12 cellular contexts compared by ENCODE assay signal in the genomic region with DNA sequence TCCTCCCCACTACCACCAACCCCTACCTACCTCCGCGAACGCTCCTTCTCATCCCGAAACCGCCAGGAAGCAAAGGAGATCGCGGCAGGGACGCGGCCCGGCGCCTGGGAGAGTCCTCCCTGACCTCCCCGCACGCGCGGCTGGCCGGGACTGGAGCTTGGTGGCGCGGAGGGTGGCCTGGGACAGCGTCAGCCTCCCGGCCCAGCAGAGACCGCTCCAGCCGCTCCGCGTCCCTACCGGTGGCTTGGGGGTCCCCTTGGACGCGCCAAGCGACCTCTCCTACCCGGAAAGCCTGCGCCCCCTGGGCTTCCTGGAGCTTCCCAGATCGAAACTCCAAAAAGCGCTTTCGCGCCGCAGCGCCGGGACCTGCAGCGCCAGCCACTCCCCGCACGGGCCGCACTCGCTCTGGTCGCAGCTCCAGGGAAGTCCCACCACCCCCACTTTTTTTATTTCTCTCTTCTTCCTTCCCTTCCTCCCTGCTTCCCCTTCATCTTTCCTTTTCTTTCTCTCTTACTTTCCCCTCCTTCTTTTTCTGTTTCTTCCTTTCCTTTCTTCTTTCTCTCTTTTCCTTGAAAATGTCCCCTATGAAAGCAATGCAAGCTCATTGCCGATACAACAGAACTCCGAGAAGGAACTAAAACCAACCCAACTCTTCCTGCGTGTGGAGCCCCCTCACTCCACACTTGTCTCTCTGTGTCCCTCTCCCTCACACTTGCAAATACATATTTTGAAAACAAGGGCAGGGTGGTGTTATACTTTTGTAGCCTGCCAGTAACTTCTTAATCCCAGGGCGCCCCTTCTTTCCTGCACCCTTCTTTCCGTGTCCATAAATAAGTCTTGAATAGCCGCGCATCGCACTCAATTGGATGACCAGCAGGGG. TPM values are rescaled to one million over a fixed set of nuclear protein-coding genes. Genes with fewer than 3 reads are reported as not detected.
DNase-seq lines count a peak whose midpoint lies in the region; ATAC-seq and TF ChIP-seq lines count a peak whose summit lies in the region.
"Had no signal": no experiment of that assay in that cellular context is flagged by ENCODE, and none has a peak within 500 bp of the region (broad histone marks: within the 10 kb centered on the region; RNA-seq: fewer than 3 reads in every experiment).

No MANE protein-coding gene starts in this region.

- H3K4me1 Mint-ChIP-seq in activated naive CD4-positive, alpha-beta T cell treated with anti-CD3 and anti-CD28 coated beads, Interleukin-2, amount 10 ng/mL, durations not matched to agents 7 days and 5 days: peaks cover 4% of the 10 kb centered on the region
- H3K4me1 Mint-ChIP-seq in type B pancreatic cell (ENCODE audit: unreplicated experiment): peaks cover 15% of the 10 kb centered on the region

- H3K9me3 Mint-ChIP-seq in activated naive CD4-positive, alpha-beta T cell treated with anti-CD3 and anti-CD28 coated beads, Interleukin-2, amount 10 ng/mL, durations not matched to agents 7 days and 5 days: peaks cover 6% of the 10 kb centered on the region
- H3K9me3 Mint-ChIP-seq in type B pancreatic cell: no peaks in the 10 kb centered on the region

- no peak overlapping the region for H3K4me3 Mint-ChIP-seq in activated naive CD4-positive, alpha-beta T cell treated with anti-CD3 and anti-CD28 coated beads, Interleukin-2, amount 10 ng/mL, durations not matched to agents 7 days and 5 days
- peak overlapping the region; percentile 89 for H3K4me3 Mint-ChIP-seq in type B pancreatic cell

- peaks cover 85% of the 10 kb centered on the region for H3K27me3 Mint-ChIP-seq in activated naive CD4-positive, alpha-beta T cell treated with anti-CD3 and anti-CD28 coated beads, Interleukin-2, amount 10 ng/mL, durations not matched to agents 7 days and 5 days
- peaks cover 84% of the 10 kb centered on the region for H3K27me3 Mint-ChIP-seq in type B pancreatic cell

- peak overlapping the region; percentile 7 for H3K27ac Mint-ChIP-seq in activated naive CD4-positive, alpha-beta T cell treated with anti-CD3 and anti-CD28 coated beads, Interleukin-2, amount 10 ng/mL, durations not matched to agents 7 days and 5 days
- no peak overlapping the region for H3K27ac Mint-ChIP-seq in type B pancreatic cell

- intact Hi-C loops in lower lobe of right lung (cut with DNase I): no loop called here

- ATAC-seq in lower lobe of right lung (no peak), HG02981 (IDR thresholded peaks at IDR 0.05; ENCODE audit: unreplicated experiment) (no peak), HG02884 (IDR thresholded peaks at IDR 0.05; ENCODE audit: unreplicated experiment) (no peak)

- DNase-seq in activated naive CD4-positive, alpha-beta T cell treated with anti-CD3 and anti-CD28 coated beads, Interleukin-2, amount 10 ng/mL, durations not matched to agents 7 days and 5 days: no peak
- no peak for DNase-seq in activated naive CD4-positive, alpha-beta T cell treated with anti-CD3 and anti-CD28 coated beads, Interleukin-2, amount 50 U/mL, for 16 hours
- DNase-seq in ecto neural progenitor cell (ENCODE audit: low spot score) (peak; percentile 69), lower lobe of right lung (peak; percentile 40), type B pancreatic cell (ENCODE audit: extremely low spot score, unreplicated experiment) (no peak), NCI-H1436 (lab: John Stamatoyannopoulos, UW) (no peak)
- DNase-seq: OCI-M1, transverse colon had no signal

- TF ChIP-seq CTCF in lower lobe of right lung (IDR thresholded peaks at IDR 0.05): no peak
- peak; percentile 48 for TF ChIP-seq CTCF in type B pancreatic cell (conservative IDR thresholded peaks at IDR 0.05)

- peaks cover 12% of the 10 kb centered on the region for H3K9me3 ChIP-seq in lower lobe of right lung

- H3K36me3 ChIP-seq in lower lobe of right lung: no peaks in the 10 kb centered on the region
- H3K36me3 ChIP-seq: transverse colon had no signal

- no peaks in the 10 kb centered on the region for H3K4me1 ChIP-seq in lower lobe of right lung

- H3K36me3 Mint-ChIP-seq in activated naive CD4-positive, alpha-beta T cell treated with anti-CD3 and anti-CD28 coated beads, Interleukin-2, amount 10 ng/mL, durations not matched to agents 7 days and 5 days: peaks cover 11% of the 10 kb centered on the region
- H3K36me3 Mint-ChIP-seq in type B pancreatic cell: no peaks in the 10 kb centered on the region

- peaks cover 64% of the 10 kb centered on the region for H3K27me3 ChIP-seq in lower lobe of right lung (ENCODE audit: low read depth)

- peak overlapping the region; percentile 33 for H3K4me3 ChIP-seq in lower lobe of right lung
- H3K4me3 ChIP-seq: skin epidermis had no signal

- H3K27ac ChIP-seq in lower lobe of right lung: no peak overlapping the region
- H3K27ac ChIP-seq: skin epidermis, transverse colon had no signal

- CTCF ChIA-PET in activated naive CD4-positive, alpha-beta T cell treated with anti-CD3 and anti-CD28 coated beads, Interleukin-2, amount 10 ng/mL, durations not matched to agents 7 days and 5 days (lab: Charles Lee): no interaction called here

RNA-seq across cellular contexts. Expression of gene DIO3, which starts 3.8 kb away (rescaled TPM):
- total RNA-seq in lower lobe of right lung: 1.9 TPM
- total RNA-seq in type B pancreatic cell (ENCODE audit: low replicate concordance): 4.9 and 16.1 TPM in 2 replicates
- total RNA-seq: mononuclear cell had no signal

Comparison
In these comparisons a context has a peak if more than half of its experiments do, and no peak if none do; other contexts are left out.
1. DNase-seq: peak in ecto neural progenitor cell (single experiment) and lower lobe of right lung (single experiment); none in activated naive CD4-positive, alpha-beta T cell treated with anti-CD3 and anti-CD28 coated beads, Interleukin-2, amount 10 ng/mL, durations not matched to agents 7 days and 5 days (single experiment), activated naive CD4-positive, alpha-beta T cell treated with anti-CD3 and anti-CD28 coated beads, Interleukin-2, amount 50 U/mL, for 16 hours (single experiment), type B pancreatic cell (single experiment) and NCI-H1436 (single experiment).